Comparison of ENCODE assay signal across 1 cellular context in genomic region chr19:40642757-40643325, GRCh38.
TF ChIP-seq lines count a peak whose summit lies in the region.

No MANE protein-coding gene starts in this region.

TF ChIP-seq in IMR-90, 13 proteins besides CTCF, POLR2A, EP300 and RAD21:
- TF ChIP-seq CEBPB (IDR thresholded peaks at IDR 0.05; ENCODE audit: low read depth, low read length): no peak
- TF ChIP-seq MAZ (IDR thresholded peaks at IDR 0.05; ENCODE audit: borderline replicate concordance, low read depth, low read length): no peak
- TF ChIP-seq NFE2L2 (IDR thresholded peaks at IDR 0.05; ENCODE audit: low read depth, low read length): no peak
- TF ChIP-seq, protein P1, sequence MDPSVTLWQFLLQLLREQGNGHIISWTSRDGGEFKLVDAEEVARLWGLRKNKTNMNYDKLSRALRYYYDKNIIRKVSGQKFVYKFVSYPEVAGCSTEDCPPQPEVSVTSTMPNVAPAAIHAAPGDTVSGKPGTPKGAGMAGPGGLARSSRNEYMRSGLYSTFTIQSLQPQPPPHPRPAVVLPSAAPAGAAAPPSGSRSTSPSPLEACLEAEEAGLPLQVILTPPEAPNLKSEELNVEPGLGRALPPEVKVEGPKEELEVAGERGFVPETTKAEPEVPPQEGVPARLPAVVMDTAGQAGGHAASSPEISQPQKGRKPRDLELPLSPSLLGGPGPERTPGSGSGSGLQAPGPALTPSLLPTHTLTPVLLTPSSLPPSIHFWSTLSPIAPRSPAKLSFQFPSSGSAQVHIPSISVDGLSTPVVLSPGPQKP (IDR thresholded peaks at IDR 0.05; ENCODE audit: borderline replicate concordance, low read depth, low read length): no peak
- no peak for TF ChIP-seq RCOR1 (IDR thresholded peaks at IDR 0.05; ENCODE audit: insufficient replicate concordance, low read length)
- no peak for TF ChIP-seq SMC3 (IDR thresholded peaks at IDR 0.05; ENCODE audit: low read depth, low read length)
- no peak for TF ChIP-seq FOS (IDR thresholded peaks at IDR 0.05; ENCODE audit: low read depth, low read length)
- no peak for TF ChIP-seq CHD1 (IDR thresholded peaks at IDR 0.05; ENCODE audit: low read depth, low read length)
- no peak for TF ChIP-seq MXI1 (IDR thresholded peaks at IDR 0.05; ENCODE audit: borderline replicate concordance, low read depth, low read length)
- TF ChIP-seq USF2 (IDR thresholded peaks at IDR 0.05; ENCODE audit: low read depth, low read length): no peak
- TF ChIP-seq BHLHE40 (IDR thresholded peaks at IDR 0.05; ENCODE audit: low read depth, low read length): no peak
- TF ChIP-seq RFX5 (IDR thresholded peaks at IDR 0.05; ENCODE audit: low read depth, low read length): no peak
- no peak for TF ChIP-seq MAFK (IDR thresholded peaks at IDR 0.05; ENCODE audit: low read depth, low read length)
TF ChIP-seq in IMR-90: peak in this region for 0.
